8 cellular contexts compared by ENCODE assay signal in the genomic region with DNA sequence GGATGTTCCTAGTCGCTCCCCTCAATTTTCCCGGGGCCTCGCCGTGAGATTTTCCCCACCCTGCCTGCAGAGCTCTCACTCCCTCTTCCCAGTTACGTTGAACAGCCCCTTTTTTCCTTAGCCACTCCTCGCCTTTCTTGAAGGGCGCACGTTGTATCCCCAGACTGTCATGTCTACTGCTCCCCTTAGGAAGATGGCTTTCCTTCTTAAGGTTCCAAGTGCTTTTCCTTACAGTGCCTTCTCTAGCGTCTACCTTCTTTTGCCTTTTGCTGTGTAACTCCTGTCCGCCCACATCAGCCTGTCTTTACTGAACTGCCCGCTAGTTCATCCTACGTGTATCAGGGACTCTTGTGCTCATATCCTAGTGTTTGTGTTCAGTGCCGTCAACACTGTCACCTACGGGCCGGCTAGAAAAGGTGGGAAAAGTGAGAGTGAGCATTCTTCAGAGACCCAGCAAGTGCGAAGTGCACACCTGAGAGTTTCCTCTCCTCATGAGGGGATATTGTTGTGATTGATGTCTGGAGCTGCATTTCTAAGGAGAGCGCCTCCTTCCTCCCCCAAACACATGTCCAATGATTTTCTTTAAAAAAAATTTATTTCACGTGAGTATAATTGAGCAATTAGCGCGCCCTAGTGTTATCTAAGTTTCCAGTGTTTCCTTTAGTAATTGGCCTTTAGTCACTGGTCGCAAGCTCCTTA. TPM values are rescaled to one million over a fixed set of nuclear protein-coding genes. Genes with fewer than 3 reads are reported as not detected.
DNase-seq lines count a peak whose midpoint lies in the region; ATAC-seq and TF ChIP-seq lines count a peak whose summit lies in the region.

No MANE protein-coding gene starts in this region.

- 4 to 7% (median 5%) methylated on average over 21 of the region's 21 CpGs for WGBS in adrenal gland, 4 donors
- 5 to 7% (median 6%) methylated on average over 21 of the region's 21 CpGs for WGBS in psoas muscle, 3 donors

- H3K9me3 ChIP-seq in Peyer's patch (no peaks in the 10 kb centered on the region), adrenal gland (replicated peaks in 1 of 3) (no peaks in the 10 kb centered on the region), left ventricle myocardium inferior (replicated peaks) (no peaks in the 10 kb centered on the region), psoas muscle (no peaks in the 10 kb centered on the region)

- peak overlapping the region; percentile 87 to 93 (median 88) for H3K27ac ChIP-seq in Peyer's patch
- H3K27ac ChIP-seq in adrenal gland: peak overlapping the region; percentile 42 to 97 (median 97)
- H3K27ac ChIP-seq in left ventricle myocardium inferior (replicated peaks): peak overlapping the region; percentile 98
- peak overlapping the region; percentile 97 for H3K27ac ChIP-seq in psoas muscle

- H3K4me1 ChIP-seq in Peyer's patch (peaks cover 0 to 26% (median 4%) of the 10 kb centered on the region in 4 donors), adrenal gland (replicated peaks in 1 of 2) (peaks cover 6 to 12% of the 10 kb centered on the region in 2 donors), left ventricle myocardium inferior (peaks cover 40% of the 10 kb centered on the region), psoas muscle (peaks cover 13% of the 10 kb centered on the region)

- H3K27me3 ChIP-seq in Peyer's patch (no peaks in the 10 kb centered on the region), adrenal gland (no peaks in the 10 kb centered on the region), left ventricle myocardium inferior (ENCODE audit: low read depth) (no peaks in the 10 kb centered on the region), psoas muscle (ENCODE audit: insufficient read depth in 3 of 3, low read length in 2 of 3) (no peaks in the 10 kb centered on the region)

- peak; percentile 63 for DNase-seq in DMS114 treated with DMSO at 0.1 percent for 48 hours (lab: John Stamatoyannopoulos, UW; ENCODE audit: unreplicated experiment)
- DNase-seq in HPDE6-E6E7 (ENCODE audit: extremely low spot score): peak; percentile 64
- peak in 2 of 3 donors; percentile 53 to 56 for DNase-seq in Peyer's patch
- DNase-seq in adrenal gland: peak in 6 of 7 donors; percentile 22 to 60 (median 36)
- no peak for DNase-seq in left ventricle myocardium inferior
- DNase-seq in psoas muscle: no peak
- no peak for DNase-seq in OCI-M2 (lab: John Stamatoyannopoulos, UW; ENCODE audit: unreplicated experiment)

- H3K4me3 ChIP-seq in Peyer's patch (peak overlapping the region; percentile 70 to 92 (median 88)), adrenal gland (peak overlapping the region; percentile 54 to 95 (median 86)), left ventricle myocardium inferior (peak overlapping the region; percentile 95), psoas muscle (peak overlapping the region; percentile 96)

- TF ChIP-seq POLR2A in Peyer's patch (IDR thresholded peaks at IDR 0.05) (no peak), adrenal gland (IDR thresholded peaks at IDR 0.05) (peak in 1 of 2 donors; percentile 19)

- intact Hi-C loops in adrenal gland (cut with DNase I): no loop called here
- intact Hi-C loops in left ventricle myocardium inferior (cut with micrococcal nuclease): no loop called here
- intact Hi-C loops in psoas muscle (cut with DNase I): loop anchor here in 1 of 2 donors (1.0 to 2.0 kb wide), 2 partner anchors 108 to 165 kb away; no protein-coding TSS in a partner anchor

- H3K36me3 ChIP-seq in Peyer's patch (peaks cover 0 to 14% (median 0%) of the 10 kb centered on the region in 3 donors), adrenal gland (replicated peaks in 1 of 2) (no peaks in the 10 kb centered on the region), left ventricle myocardium inferior (peaks cover 16% of the 10 kb centered on the region), psoas muscle (ENCODE audit: insufficient read depth in 1 of 2, low read depth in 1 of 2) (peaks cover 0 to 34% of the 10 kb centered on the region in 2 donors)

- peak in 3 of 6 experiments; percentile 13 to 44 (median 25) for TF ChIP-seq CTCF in Peyer's patch (IDR thresholded peaks at IDR 0.05)
- peak in 4 of 6 experiments; percentile 3 to 40 (median 23) for TF ChIP-seq CTCF in adrenal gland (IDR thresholded peaks at IDR 0.05)
- no peak for TF ChIP-seq CTCF in left ventricle myocardium inferior (IDR thresholded peaks at IDR 0.05; ENCODE audit: borderline replicate concordance)
- no peak for TF ChIP-seq CTCF in psoas muscle (IDR thresholded peaks at IDR 0.05)

- ATAC-seq in psoas muscle (peak; percentile 20 to 56 (median 36)), GM21515 (IDR thresholded peaks at IDR 0.05; ENCODE audit: unreplicated experiment) (no peak)

RNA-seq across cellular contexts. Expression of a gene that starts 0.8 kb away (rescaled TPM):
- total RNA-seq in Peyer's patch (10 to 100 TPM; 15.7 to 25.6 (median 20.9) TPM), adrenal gland (10 to 100 TPM; 29.4 to 64.3 (median 38.3) TPM), left ventricle myocardium inferior (20.2 TPM), psoas muscle (10 to 100 TPM; 25.8 to 44.9 (median 29.6) TPM)
- polyA plus RNA-seq in adrenal gland (10 to 100 TPM; 32.1 to 72.2 (median 49.4) TPM), psoas muscle (10 to 100 TPM; 29.8 to 56.5 (median 48.1) TPM)

RNA-seq across cellular contexts. Expression of a gene that starts 19.5 kb away (rescaled TPM):
- total RNA-seq in Peyer's patch: 10 to 100 TPM; 27.0 to 59.4 (median 41.8) TPM
- total RNA-seq in adrenal gland: 10 to 100 TPM; 13.3 to 40.5 (median 34.9) TPM
- 10 to 100 TPM; 19.7 to 48.0 (median 34.8) TPM for polyA plus RNA-seq in adrenal gland
- 24.4 TPM for total RNA-seq in left ventricle myocardium inferior
- 10 to 100 TPM; 37.7 to 48.7 (median 47.0) TPM for total RNA-seq in psoas muscle
- 10 to 100 TPM; 16.5 to 47.3 (median 24.4) TPM for polyA plus RNA-seq in psoas muscle

Comparison
In these comparisons a context has a peak if more than half of its experiments do, and no peak if none do; other contexts are left out.
1. DNase-seq: peak in DMS114 treated with DMSO at 0.1 percent for 48 hours (single experiment), HPDE6-E6E7 (single experiment), Peyer's patch (2 of 3) and adrenal gland (6 of 7); none in left ventricle myocardium inferior (single experiment), psoas muscle (0 of 2) and OCI-M2 (single experiment).
2. CTCF ChIP-seq: peak in adrenal gland (4 of 6); none in left ventricle myocardium inferior (single experiment) and psoas muscle (single experiment).
3. Peak in every context shown above with its lines, with median percentiles within 50 percentile points of each other: H3K27ac ChIP-seq and H3K4me3 ChIP-seq.